In genomic region chr5:98753507-98753906, GRCh38 we compare ENCODE assay signal across 24 cellular contexts.
"Had no signal": no experiment of that assay in that cellular context is flagged by ENCODE, and none has a peak within 500 bp of the region (broad histone marks: within the 10 kb centered on the region; RNA-seq: fewer than 3 reads in every experiment).

No MANE protein-coding gene starts in this region.

- H3K27ac Mint-ChIP-seq: dendritic cell treated with granulocyte-macrophage colony-stimulating factor and Interleukin-4, amounts not matched to agents 40 ng/mL and 50 ng/mL, for 4 days; natural killer cell; stimulated activated effector memory CD8-positive, alpha-beta T cell treated with anti-CD3 and anti-CD28 coated beads, Interleukin-12 subunit alpha, Interleukin-12 subunit beta, amount 100 ng/mL, for 72 hours had no signal

- FAIRE-seq: endothelial cell of umbilical vein, islet of Langerhans had no signal

- H3K9ac ChIP-seq: parathyroid adenoma had no signal

- H2AFZ ChIP-seq: hepatocyte, parathyroid adenoma had no signal

- H3K4me3 ChIP-seq: colonic mucosa, esophagus muscularis mucosa, gastroesophageal sphincter, heart left ventricle, hepatocyte, left lung, psoas muscle, sigmoid colon, stomach, thyroid gland, vagina had no signal

- H3K4me1 Mint-ChIP-seq: natural killer cell; stimulated activated effector memory CD8-positive, alpha-beta T cell treated with anti-CD3 and anti-CD28 coated beads, Interleukin-12 subunit alpha, Interleukin-12 subunit beta, amount 100 ng/mL, for 72 hours had no signal

- H3K4me2 ChIP-seq: hepatocyte had no signal

- DNase-seq: colonic mucosa; effector CD8-positive, alpha-beta T cell; foreskin keratinocyte; heart left ventricle; left cardiac atrium; left lung; natural killer cell; psoas muscle; right cardiac atrium; sigmoid colon; stimulated activated CD4-positive, alpha-beta T cell treated with anti-CD3 and anti-CD28 coated beads, Interleukin-2, amount 100 ng/mL, for 24 hours; stimulated activated CD4-positive, alpha-beta T cell treated with anti-CD3 and anti-CD28 coated beads, Interleukin-4, amount 100 ng/mL, for 24 hours; stimulated activated naive CD4-positive, alpha-beta T cell treated with Interleukin-2 at 50 U/mL for 16 hours; stomach; thyroid gland had no signal

- H3K27ac ChIP-seq: colonic mucosa, esophagus muscularis mucosa, foreskin keratinocyte, gastroesophageal sphincter, heart left ventricle, hepatocyte, left lung, parathyroid adenoma, psoas muscle, sigmoid colon, stomach, thyroid gland, vagina had no signal

- ATAC-seq: foreskin keratinocyte; gastroesophageal sphincter; heart left ventricle; left cardiac atrium; left lung; natural killer cell; psoas muscle; right cardiac atrium; stimulated activated effector memory CD8-positive, alpha-beta T cell treated with anti-CD3 and anti-CD28 coated beads, Interleukin-12 subunit alpha, Interleukin-12 subunit beta, amount 100 ng/mL, for 72 hours had no signal

- H3K36me3 ChIP-seq: colonic mucosa, esophagus muscularis mucosa, gastroesophageal sphincter, heart left ventricle, left lung, sigmoid colon, stomach, thyroid gland, vagina had no signal

- H3K9me3 ChIP-seq: colonic mucosa, esophagus muscularis mucosa, gastroesophageal sphincter, heart left ventricle, left lung, psoas muscle, sigmoid colon, thyroid gland, vagina had no signal

- H3K4me1 ChIP-seq: colonic mucosa, esophagus muscularis mucosa, foreskin keratinocyte, gastroesophageal sphincter, heart left ventricle, left lung, parathyroid adenoma, psoas muscle, sigmoid colon, stomach, thyroid gland, vagina had no signal

- H3K36me3 Mint-ChIP-seq: natural killer cell; stimulated activated effector memory CD8-positive, alpha-beta T cell treated with anti-CD3 and anti-CD28 coated beads, Interleukin-12 subunit alpha, Interleukin-12 subunit beta, amount 100 ng/mL, for 72 hours had no signal

- H3K79me2 ChIP-seq: hepatocyte, parathyroid adenoma had no signal

- H3K27me3 ChIP-seq: colonic mucosa, esophagus muscularis mucosa, foreskin keratinocyte, gastroesophageal sphincter, hepatocyte, left lung, sigmoid colon, stomach, thyroid gland, vagina had no signal

- H3K4me3 Mint-ChIP-seq: dendritic cell treated with granulocyte-macrophage colony-stimulating factor and Interleukin-4, amounts not matched to agents 40 ng/mL and 50 ng/mL, for 4 days; natural killer cell; stimulated activated effector memory CD8-positive, alpha-beta T cell treated with anti-CD3 and anti-CD28 coated beads, Interleukin-12 subunit alpha, Interleukin-12 subunit beta, amount 100 ng/mL, for 72 hours had no signal

- H3K9me3 Mint-ChIP-seq: dendritic cell treated with granulocyte-macrophage colony-stimulating factor and Interleukin-4, amounts not matched to agents 40 ng/mL and 50 ng/mL, for 4 days; natural killer cell; stimulated activated effector memory CD8-positive, alpha-beta T cell treated with anti-CD3 and anti-CD28 coated beads, Interleukin-12 subunit alpha, Interleukin-12 subunit beta, amount 100 ng/mL, for 72 hours had no signal
